In the genomic region with DNA sequence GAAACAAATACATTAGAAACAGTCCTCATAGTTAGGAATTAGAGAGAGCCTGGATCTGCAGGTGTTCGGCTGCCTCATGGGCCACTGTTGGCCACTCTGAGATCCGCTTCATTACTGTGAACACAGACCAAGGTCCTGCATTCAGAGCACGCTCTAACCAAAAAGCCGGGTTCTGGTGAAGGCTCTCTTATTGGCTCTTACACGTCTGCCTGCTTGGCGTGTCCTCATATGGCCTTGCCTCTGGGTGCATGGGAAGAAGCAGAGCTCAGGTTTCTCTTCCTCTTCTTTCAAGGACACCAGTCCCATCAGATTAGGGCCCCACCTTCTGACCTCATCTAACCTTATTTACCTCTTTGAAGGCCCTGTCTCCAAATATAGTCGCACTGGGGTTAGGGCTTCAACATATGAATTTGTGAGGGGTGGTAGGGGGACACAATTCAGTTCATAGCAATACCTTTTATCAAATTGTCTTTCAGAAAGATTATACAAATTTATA, we compare ENCODE assay signal across 1 cellular context.
A peak's percentile ranks its signal among the peaks of the same experiment; 100 is the strongest.
TF ChIP-seq lines count a peak whose summit lies in the region.

No MANE protein-coding gene starts in this region.

TF ChIP-seq in K562, 482 proteins besides CTCF, POLR2A, EP300 and RAD21 (continued from another document and continues in another):
- TF ChIP-seq RNF2 (IDR thresholded peaks at IDR 0.05), result peak; percentile 71
- TF ChIP-seq ZNF583 (CRISPR knock-in tag; IDR thresholded peaks at IDR 0.05), result no peak
- 0 out of 2 replicates have a peak, but pooled peaks have one; percentile 50 for TF ChIP-seq SMAD4 (CRISPR knock-in tag; conservative IDR thresholded peaks at IDR 0.05)
- TF ChIP-seq, protein P1, sequence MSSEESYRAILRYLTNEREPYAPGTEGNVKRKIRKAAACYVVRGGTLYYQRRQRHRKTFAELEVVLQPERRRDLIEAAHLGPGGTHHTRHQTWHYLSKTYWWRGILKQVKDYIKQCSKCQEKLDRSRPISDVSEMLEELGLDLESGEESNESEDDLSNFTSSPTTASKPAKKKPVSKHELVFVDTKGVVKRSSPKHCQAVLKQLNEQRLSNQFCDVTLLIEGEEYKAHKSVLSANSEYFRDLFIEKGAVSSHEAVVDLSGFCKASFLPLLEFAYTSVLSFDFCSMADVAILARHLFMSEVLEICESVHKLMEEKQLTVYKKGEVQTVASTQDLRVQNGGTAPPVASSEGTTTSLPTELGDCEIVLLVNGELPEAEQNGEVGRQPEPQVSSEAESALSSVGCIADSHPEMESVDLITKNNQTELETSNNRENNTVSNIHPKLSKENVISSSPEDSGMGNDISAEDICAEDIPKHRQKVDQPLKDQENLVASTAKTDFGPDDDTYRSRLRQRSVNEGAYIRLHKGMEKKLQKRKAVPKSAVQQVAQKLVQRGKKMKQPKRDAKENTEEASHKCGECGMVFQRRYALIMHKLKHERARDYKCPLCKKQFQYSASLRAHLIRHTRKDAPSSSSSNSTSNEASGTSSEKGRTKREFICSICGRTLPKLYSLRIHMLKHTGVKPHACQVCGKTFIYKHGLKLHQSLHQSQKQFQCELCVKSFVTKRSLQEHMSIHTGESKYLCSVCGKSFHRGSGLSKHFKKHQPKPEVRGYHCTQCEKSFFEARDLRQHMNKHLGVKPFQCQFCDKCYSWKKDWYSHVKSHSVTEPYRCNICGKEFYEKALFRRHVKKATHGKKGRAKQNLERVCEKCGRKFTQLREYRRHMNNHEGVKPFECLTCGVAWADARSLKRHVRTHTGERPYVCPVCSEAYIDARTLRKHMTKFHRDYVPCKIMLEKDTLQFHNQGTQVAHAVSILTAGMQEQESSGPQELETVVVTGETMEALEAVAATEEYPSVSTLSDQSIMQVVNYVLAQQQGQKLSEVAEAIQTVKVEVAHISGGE (CRISPR knock-in tag; IDR thresholded peaks at IDR 0.05), result no peak
- no peak for TF ChIP-seq ZNF41 (CRISPR knock-in tag; conservative IDR thresholded peaks at IDR 0.05)
- TF ChIP-seq ZSCAN29 (IDR thresholded peaks at IDR 0.05), result peak; percentile 73
- peak in 1 of 2 experiments; percentile 26; a peak in 1 of 4 replicates for TF ChIP-seq KDM1A (IDR thresholded peaks at IDR 0.05)
- TF ChIP-seq, protein P2, sequence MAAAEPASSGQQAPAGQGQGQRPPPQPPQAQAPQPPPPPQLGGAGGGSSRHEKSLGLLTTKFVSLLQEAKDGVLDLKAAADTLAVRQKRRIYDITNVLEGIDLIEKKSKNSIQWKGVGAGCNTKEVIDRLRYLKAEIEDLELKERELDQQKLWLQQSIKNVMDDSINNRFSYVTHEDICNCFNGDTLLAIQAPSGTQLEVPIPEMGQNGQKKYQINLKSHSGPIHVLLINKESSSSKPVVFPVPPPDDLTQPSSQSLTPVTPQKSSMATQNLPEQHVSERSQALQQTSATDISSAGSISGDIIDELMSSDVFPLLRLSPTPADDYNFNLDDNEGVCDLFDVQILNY (CRISPR knock-in tag; IDR thresholded peaks at IDR 0.05), result no peak
- TF ChIP-seq FOXK2 (conservative IDR thresholded peaks at IDR 0.05 in 1 of 2, IDR thresholded peaks at IDR 0.05 in 1 of 2; ENCODE audit: low read depth in 2 of 2), result peak; percentile 93 to 96
- TF ChIP-seq ESRRA (IDR thresholded peaks at IDR 0.05; ENCODE audit: borderline replicate concordance, low read depth), result peak; percentile 99
- TF ChIP-seq, protein P3, sequence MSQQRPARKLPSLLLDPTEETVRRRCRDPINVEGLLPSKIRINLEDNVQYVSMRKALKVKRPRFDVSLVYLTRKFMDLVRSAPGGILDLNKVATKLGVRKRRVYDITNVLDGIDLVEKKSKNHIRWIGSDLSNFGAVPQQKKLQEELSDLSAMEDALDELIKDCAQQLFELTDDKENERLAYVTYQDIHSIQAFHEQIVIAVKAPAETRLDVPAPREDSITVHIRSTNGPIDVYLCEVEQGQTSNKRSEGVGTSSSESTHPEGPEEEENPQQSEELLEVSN (IDR thresholded peaks at IDR 0.05; ENCODE audit: borderline replicate concordance in 1 of 2, extremely low read depth in 1 of 2, insufficient read depth in 1 of 2, insufficient read length in 1 of 2, low read depth in 1 of 2, low read length in 1 of 2, poor library complexity in 1 of 2, severe bottlenecking in 1 of 2), result peak; percentile 55 to 63
- TF ChIP-seq MECOM (CRISPR knock-in tag; IDR thresholded peaks at IDR 0.05), result no peak
- peak; percentile 91 for TF ChIP-seq CTBP1 (IDR thresholded peaks at IDR 0.05; ENCODE audit: borderline replicate concordance)
- TF ChIP-seq FOXK1 (CRISPR knock-in tag; IDR thresholded peaks at IDR 0.05; ENCODE audit: borderline replicate concordance), result no peak
- TF ChIP-seq, protein P4, sequence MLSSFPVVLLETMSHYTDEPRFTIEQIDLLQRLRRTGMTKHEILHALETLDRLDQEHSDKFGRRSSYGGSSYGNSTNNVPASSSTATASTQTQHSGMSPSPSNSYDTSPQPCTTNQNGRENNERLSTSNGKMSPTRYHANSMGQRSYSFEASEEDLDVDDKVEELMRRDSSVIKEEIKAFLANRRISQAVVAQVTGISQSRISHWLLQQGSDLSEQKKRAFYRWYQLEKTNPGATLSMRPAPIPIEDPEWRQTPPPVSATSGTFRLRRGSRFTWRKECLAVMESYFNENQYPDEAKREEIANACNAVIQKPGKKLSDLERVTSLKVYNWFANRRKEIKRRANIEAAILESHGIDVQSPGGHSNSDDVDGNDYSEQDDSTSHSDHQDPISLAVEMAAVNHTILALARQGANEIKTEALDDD (IDR thresholded peaks at IDR 0.05), result no peak
- TF ChIP-seq, protein P5, sequence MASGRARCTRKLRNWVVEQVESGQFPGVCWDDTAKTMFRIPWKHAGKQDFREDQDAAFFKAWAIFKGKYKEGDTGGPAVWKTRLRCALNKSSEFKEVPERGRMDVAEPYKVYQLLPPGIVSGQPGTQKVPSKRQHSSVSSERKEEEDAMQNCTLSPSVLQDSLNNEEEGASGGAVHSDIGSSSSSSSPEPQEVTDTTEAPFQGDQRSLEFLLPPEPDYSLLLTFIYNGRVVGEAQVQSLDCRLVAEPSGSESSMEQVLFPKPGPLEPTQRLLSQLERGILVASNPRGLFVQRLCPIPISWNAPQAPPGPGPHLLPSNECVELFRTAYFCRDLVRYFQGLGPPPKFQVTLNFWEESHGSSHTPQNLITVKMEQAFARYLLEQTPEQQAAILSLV (tag; IDR thresholded peaks at IDR 0.05), result no peak
- TF ChIP-seq, protein P6, sequence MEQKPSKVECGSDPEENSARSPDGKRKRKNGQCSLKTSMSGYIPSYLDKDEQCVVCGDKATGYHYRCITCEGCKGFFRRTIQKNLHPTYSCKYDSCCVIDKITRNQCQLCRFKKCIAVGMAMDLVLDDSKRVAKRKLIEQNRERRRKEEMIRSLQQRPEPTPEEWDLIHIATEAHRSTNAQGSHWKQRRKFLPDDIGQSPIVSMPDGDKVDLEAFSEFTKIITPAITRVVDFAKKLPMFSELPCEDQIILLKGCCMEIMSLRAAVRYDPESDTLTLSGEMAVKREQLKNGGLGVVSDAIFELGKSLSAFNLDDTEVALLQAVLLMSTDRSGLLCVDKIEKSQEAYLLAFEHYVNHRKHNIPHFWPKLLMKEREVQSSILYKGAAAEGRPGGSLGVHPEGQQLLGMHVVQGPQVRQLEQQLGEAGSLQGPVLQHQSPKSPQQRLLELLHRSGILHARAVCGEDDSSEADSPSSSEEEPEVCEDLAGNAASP (IDR thresholded peaks at IDR 0.05), result peak; percentile 98
- no peak for TF ChIP-seq TAF7 (tag; IDR thresholded peaks at IDR 0.05)
- TF ChIP-seq, protein P7, sequence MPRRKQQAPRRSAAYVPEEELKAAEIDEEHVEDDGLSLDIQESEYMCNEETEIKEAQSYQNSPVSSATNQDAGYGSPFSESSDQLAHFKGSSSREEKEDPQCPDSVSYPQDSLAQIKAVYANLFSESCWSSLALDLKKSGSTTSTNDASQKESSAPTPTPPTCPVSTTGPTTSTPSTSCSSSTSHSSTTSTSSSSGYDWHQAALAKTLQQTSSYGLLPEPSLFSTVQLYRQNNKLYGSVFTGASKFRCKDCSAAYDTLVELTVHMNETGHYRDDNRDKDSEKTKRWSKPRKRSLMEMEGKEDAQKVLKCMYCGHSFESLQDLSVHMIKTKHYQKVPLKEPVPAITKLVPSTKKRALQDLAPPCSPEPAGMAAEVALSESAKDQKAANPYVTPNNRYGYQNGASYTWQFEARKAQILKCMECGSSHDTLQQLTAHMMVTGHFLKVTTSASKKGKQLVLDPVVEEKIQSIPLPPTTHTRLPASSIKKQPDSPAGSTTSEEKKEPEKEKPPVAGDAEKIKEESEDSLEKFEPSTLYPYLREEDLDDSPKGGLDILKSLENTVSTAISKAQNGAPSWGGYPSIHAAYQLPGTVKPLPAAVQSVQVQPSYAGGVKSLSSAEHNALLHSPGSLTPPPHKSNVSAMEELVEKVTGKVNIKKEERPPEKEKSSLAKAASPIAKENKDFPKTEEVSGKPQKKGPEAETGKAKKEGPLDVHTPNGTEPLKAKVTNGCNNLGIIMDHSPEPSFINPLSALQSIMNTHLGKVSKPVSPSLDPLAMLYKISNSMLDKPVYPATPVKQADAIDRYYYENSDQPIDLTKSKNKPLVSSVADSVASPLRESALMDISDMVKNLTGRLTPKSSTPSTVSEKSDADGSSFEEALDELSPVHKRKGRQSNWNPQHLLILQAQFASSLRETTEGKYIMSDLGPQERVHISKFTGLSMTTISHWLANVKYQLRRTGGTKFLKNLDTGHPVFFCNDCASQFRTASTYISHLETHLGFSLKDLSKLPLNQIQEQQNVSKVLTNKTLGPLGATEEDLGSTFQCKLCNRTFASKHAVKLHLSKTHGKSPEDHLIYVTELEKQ (CRISPR knock-in tag; IDR thresholded peaks at IDR 0.05), result no peak
- TF ChIP-seq, protein P8, sequence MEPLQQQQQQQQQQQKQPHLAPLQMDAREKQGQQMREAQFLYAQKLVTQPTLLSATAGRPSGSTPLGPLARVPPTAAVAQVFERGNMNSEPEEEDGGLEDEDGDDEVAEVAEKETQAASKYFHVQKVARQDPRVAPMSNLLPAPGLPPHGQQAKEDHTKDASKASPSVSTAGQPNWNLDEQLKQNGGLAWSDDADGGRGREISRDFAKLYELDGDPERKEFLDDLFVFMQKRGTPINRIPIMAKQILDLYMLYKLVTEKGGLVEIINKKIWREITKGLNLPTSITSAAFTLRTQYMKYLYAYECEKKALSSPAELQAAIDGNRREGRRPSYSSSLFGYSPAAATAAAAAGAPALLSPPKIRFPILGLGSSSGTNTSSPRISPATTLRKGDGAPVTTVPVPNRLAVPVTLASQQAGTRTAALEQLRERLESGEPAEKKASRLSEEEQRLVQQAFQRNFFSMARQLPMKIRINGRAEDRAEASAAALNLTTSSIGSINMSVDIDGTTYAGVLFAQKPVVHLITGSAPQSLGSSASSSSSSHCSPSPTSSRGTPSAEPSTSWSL (CRISPR knock-in tag; IDR thresholded peaks at IDR 0.05; ENCODE audit: borderline replicate concordance), result no peak
- no peak for TF ChIP-seq WHSC1 (IDR thresholded peaks at IDR 0.05; ENCODE audit: low read length)
- peak; percentile 78 for TF ChIP-seq MYC (IDR thresholded peaks at IDR 0.05; ENCODE audit: low read depth, low read length)
- no peak for TF ChIP-seq MYC (CRISPR knock-in tag; IDR thresholded peaks at IDR 0.05; ENCODE audit: borderline replicate concordance, low read depth)
- TF ChIP-seq RBBP5 (IDR thresholded peaks at IDR 0.05; ENCODE audit: borderline replicate concordance, insufficient read depth, low read length, poor library complexity, severe bottlenecking), result peak; percentile 62
- TF ChIP-seq TBP (optimal IDR thresholded peaks at IDR 0.05; ENCODE audit: low read depth, low read length), result peak; percentile 65
- no peak for TF ChIP-seq MCM5 (IDR thresholded peaks at IDR 0.05; ENCODE audit: low read depth)
- peak; percentile 45 for TF ChIP-seq CXXC5 (CRISPR knock-in tag; IDR thresholded peaks at IDR 0.05)
- no peak for TF ChIP-seq CBX2 (IDR thresholded peaks at IDR 0.05; ENCODE audit: insufficient read depth, low read length, poor library complexity, severe bottlenecking)
- TF ChIP-seq PHF20 (IDR thresholded peaks at IDR 0.05; ENCODE audit: partially characterized antibody), result no peak
- no peak for TF ChIP-seq NCOA6 (IDR thresholded peaks at IDR 0.05)
- no peak for TF ChIP-seq CBFA2T3 (IDR thresholded peaks at IDR 0.05)
- peak; percentile 10; the same call in 1 of the 2 replicates for TF ChIP-seq MTA2 (IDR thresholded peaks at IDR 0.05; ENCODE audit: low read depth)
- peak; percentile 67 for TF ChIP-seq JUND (IDR thresholded peaks at IDR 0.05; ENCODE audit: borderline replicate concordance, low read depth, low read length)
- peak; percentile 64; the same call in 2 of the 3 replicates for TF ChIP-seq JUND (tag; IDR thresholded peaks at IDR 0.05; ENCODE audit: borderline replicate concordance, low read depth, low read length)
- no peak for TF ChIP-seq KLF16 (IDR thresholded peaks at IDR 0.05)
- TF ChIP-seq STAG1 (CRISPR knock-in tag; IDR thresholded peaks at IDR 0.05; ENCODE audit: borderline replicate concordance), result no peak
- no peak for TF ChIP-seq HDAC8 (tag; IDR thresholded peaks at IDR 0.05)
- TF ChIP-seq CCNT2 (IDR thresholded peaks at IDR 0.05; ENCODE audit: borderline replicate concordance, extremely low read depth, insufficient read length, low read depth, low read length), result peak; percentile 43
- TF ChIP-seq STAT5B (CRISPR knock-in tag; IDR thresholded peaks at IDR 0.05), result no peak
- TF ChIP-seq BHLHE40 (IDR thresholded peaks at IDR 0.05; ENCODE audit: low read length), result peak; percentile 46; the same call in 1 of the 2 replicates
- no peak for TF ChIP-seq ATF1 (CRISPR knock-in tag; IDR thresholded peaks at IDR 0.05)
- peak; percentile 52 for TF ChIP-seq ATF1 (tag; IDR thresholded peaks at IDR 0.05)
- TF ChIP-seq, protein P9, sequence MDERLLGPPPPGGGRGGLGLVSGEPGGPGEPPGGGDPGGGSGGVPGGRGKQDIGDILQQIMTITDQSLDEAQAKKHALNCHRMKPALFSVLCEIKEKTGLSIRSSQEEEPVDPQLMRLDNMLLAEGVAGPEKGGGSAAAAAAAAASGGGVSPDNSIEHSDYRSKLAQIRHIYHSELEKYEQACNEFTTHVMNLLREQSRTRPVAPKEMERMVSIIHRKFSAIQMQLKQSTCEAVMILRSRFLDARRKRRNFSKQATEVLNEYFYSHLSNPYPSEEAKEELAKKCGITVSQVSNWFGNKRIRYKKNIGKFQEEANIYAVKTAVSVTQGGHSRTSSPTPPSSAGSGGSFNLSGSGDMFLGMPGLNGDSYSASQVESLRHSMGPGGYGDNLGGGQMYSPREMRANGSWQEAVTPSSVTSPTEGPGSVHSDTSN (CRISPR knock-in tag; IDR thresholded peaks at IDR 0.05; ENCODE audit: low read depth), result no peak
- TF ChIP-seq, protein P9 (tag; conservative IDR thresholded peaks at IDR 0.05; ENCODE audit: low read depth), result no peak
- TF ChIP-seq BACH1 (tag; IDR thresholded peaks at IDR 0.05), result peak; percentile 46
- peak; percentile 55 for TF ChIP-seq NR2C1 (IDR thresholded peaks at IDR 0.05)
- peak; percentile 69 for TF ChIP-seq NR2C1 (tag; IDR thresholded peaks at IDR 0.05)
- no peak for TF ChIP-seq OTX1 (CRISPR knock-in tag; IDR thresholded peaks at IDR 0.05)
- no peak for TF ChIP-seq NUFIP1 (IDR thresholded peaks at IDR 0.05; ENCODE audit: partially characterized antibody)
- 0 out of 2 replicates have a peak, but pooled peaks have one; percentile 24 for TF ChIP-seq HCFC1 (IDR thresholded peaks at IDR 0.05; ENCODE audit: low read depth, low read length)
- TF ChIP-seq GTF2F1 (IDR thresholded peaks at IDR 0.05; ENCODE audit: low read depth, low read length), result no peak
- no peak for TF ChIP-seq ZNF707 (CRISPR knock-in tag; conservative IDR thresholded peaks at IDR 0.05)
- peak; percentile 91 for TF ChIP-seq LEF1 (IDR thresholded peaks at IDR 0.05)
